25 cellular contexts compared by ENCODE assay signal in the genomic region with DNA sequence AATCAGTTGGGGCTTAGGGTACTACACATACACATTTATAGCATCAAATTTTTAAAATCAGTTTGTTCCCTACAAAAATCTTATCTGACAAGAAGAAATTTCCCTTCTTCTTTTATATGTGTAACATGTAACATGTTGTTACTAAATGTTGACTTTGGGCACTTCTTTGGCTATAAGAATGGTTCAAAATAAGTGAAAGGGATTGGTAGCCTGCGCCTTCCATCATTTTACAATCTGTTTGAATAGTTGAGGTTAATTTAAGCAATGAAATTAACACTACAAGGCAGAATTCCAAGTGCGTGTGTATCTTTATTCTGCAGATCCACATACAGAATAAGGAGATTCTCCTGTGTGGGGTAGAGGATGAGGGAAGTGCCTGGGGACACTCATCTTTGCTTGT.
"Had no signal": no experiment of that assay in that cellular context is flagged by ENCODE, and none has a peak within 500 bp of the region (broad histone marks: within the 10 kb centered on the region; RNA-seq: fewer than 3 reads in every experiment).

No MANE protein-coding gene starts in this region.

- H3K4me3 ChIP-seq: stomach, suprapubic skin, testis, thoracic aorta, thyroid gland, tibial artery, tibial nerve, transverse colon, upper lobe of left lung, upper lobe of right lung, uterus, vagina had no signal

- DNase-seq: stimulated activated CD4-positive, alpha-beta T cell treated with anti-CD3 and anti-CD28 coated beads, Interleukin-2, amount 100 ng/mL, for 48 hours; stimulated activated CD4-positive, alpha-beta T cell treated with anti-CD3 and anti-CD28 coated beads, Interleukin-4, amount 100 ng/mL, for 1 hour; stimulated activated CD4-positive, alpha-beta T cell treated with anti-CD3 and anti-CD28 coated beads, Interleukin-4, amount 100 ng/mL, for 24 hours; stimulated activated CD4-positive, alpha-beta T cell treated with anti-CD3 and anti-CD28 coated beads, Interleukin-4, amount 100 ng/mL, for 4 hours; stimulated activated CD8-positive, alpha-beta memory T cell treated with anti-CD3 and anti-CD28 coated beads, Interleukin-4, amount 100 ng/mL, for 48 hours; stimulated activated naive B cell treated with anti-CD40 and anti-IgM and Interleukin-4, amounts not matched to agents 10 μg/mL and 1 μg/mL and 100 μg/mL, for 72 hours; stimulated activated naive CD4-positive, alpha-beta T cell; stimulated activated naive CD4-positive, alpha-beta T cell treated with Interleukin-2 at 50 U/mL for 16 hours; stimulated activated naive CD8-positive, alpha-beta T cell treated with anti-CD3 and anti-CD28 coated beads, Interleukin-15, amount 100 ng/mL, for 72 hours; stimulated activated naive CD8-positive, alpha-beta T cell treated with anti-CD3 and anti-CD28 coated beads, Interleukin-15, Interleukin-2, amounts not matched to agents 100 U/mL and 50 U/mL, for 24 hours; stomach; substantia nigra; testis; thyroid gland; tibial artery; transverse colon; trophoblast cell; upper lobe of left lung; upper lobe of right lung; uterus had no signal

- H3K27ac ChIP-seq: stomach, suprapubic skin, testis, thoracic aorta, thyroid gland, tibial artery, tibial nerve, transverse colon, upper lobe of left lung, upper lobe of right lung, uterus, vagina had no signal

- FAIRE-seq: urothelium cell line had no signal
